ENCODE assay signal across 10 cellular contexts in genomic region chr3:69763976-69764851, GRCh38. TPM values are rescaled to one million over a fixed set of nuclear protein-coding genes. Genes with fewer than 3 reads are reported as not detected.
DNase-seq lines count a peak whose midpoint lies in the region; ATAC-seq and TF ChIP-seq lines count a peak whose summit lies in the region.
"Had no signal": no experiment of that assay in that cellular context is flagged by ENCODE, and none has a peak within 500 bp of the region (broad histone marks: within the 10 kb centered on the region; RNA-seq: fewer than 3 reads in every experiment).

No MANE protein-coding gene starts in this region.

- H3K56ac ChIP-seq in IMR-90 (ENCODE audit: extremely low read depth, insufficient read depth, low read length): no peak overlapping the region

- TF ChIP-seq CTCF in GM13976 (IDR thresholded peaks at IDR 0.05; ENCODE audit: borderline replicate concordance, control extremely low read depth, extremely low read depth, insufficient read depth, missing control alignments): no peak
- no peak for TF ChIP-seq CTCF in IMR-90 (conservative IDR thresholded peaks at IDR 0.05; ENCODE audit: low read depth, low read length)
- no peak for TF ChIP-seq CTCF in coronary artery (IDR thresholded peaks at IDR 0.05)

- H3K9me3 ChIP-seq in IMR-90 (ENCODE audit: control insufficient read depth, insufficient read depth, low read length) (no peaks in the 10 kb centered on the region), GM23248 (ENCODE audit: low read depth) (no peaks in the 10 kb centered on the region)

- TF ChIP-seq RAD21 in IMR-90 (IDR thresholded peaks at IDR 0.05; ENCODE audit: low read length): no peak

- peak overlapping the region; percentile 95; the same call in 2 of the 3 replicates for H2BK15ac ChIP-seq in IMR-90 (ENCODE audit: low read depth, low read length)

- H2BK120ac ChIP-seq in IMR-90 (ENCODE audit: low read depth, low read length): peak overlapping the region; percentile 88

- H3F3A ChIP-seq in GM23248 (ENCODE audit: insufficient read depth): peaks cover 22% of the 10 kb centered on the region

- H3K9me2 ChIP-seq in GM23248 (ENCODE audit: insufficient read depth): no peaks in the 10 kb centered on the region

- CTCF ChIA-PET in IMR-90 (lab: Yijun Ruan, JAX): no interaction called here

- H3K79me1 ChIP-seq in IMR-90 (ENCODE audit: low read depth in 1 of 2, low read length in 2 of 2): peaks cover 32 to 59% of the 10 kb centered on the region in 2 experiments

- H3K27ac ChIP-seq in IMR-90 (ENCODE audit: insufficient read depth, low read length) (no peak overlapping the region), coronary artery (peak overlapping the region; percentile 10 to 38), GM23248 (no peak overlapping the region)

- peak overlapping the region; percentile 88 for H2BK5ac ChIP-seq in IMR-90 (ENCODE audit: low read depth, low read length, poor library complexity, severe bottlenecking)

- no peak overlapping the region for H2AFZ ChIP-seq in IMR-90 (replicated peaks; ENCODE audit: low read length, poor library complexity)
- no peak overlapping the region for H2AFZ ChIP-seq in GM23248

- peak overlapping the region; percentile 67 to 71 for H4K8ac ChIP-seq in IMR-90 (ENCODE audit: low read depth in 2 of 2, low read length in 2 of 2)

- in situ Hi-C loops in GM13976 (cut with MboI; ENCODE audit: low sequenced_read_pairs, unreplicated experiment): no loop called here
- in situ Hi-C loops in IMR-90 (cut with MboI; ENCODE audit: low sequenced_read_pairs): no loop called here
- in situ Hi-C loops in GM23248 (cut with MboI): no loop called here

- peak overlapping the region; percentile 59; the same call in 1 of the 2 replicates for H3K23ac ChIP-seq in IMR-90 (ENCODE audit: low read depth, low read length)

- H2AK5ac ChIP-seq in IMR-90 (ENCODE audit: low read depth, low read length): no peak overlapping the region

- H3K36me3 ChIP-seq in IMR-90 (ENCODE audit: control insufficient read depth, insufficient read depth, low read length) (no peaks in the 10 kb centered on the region), GM23248 (ENCODE audit: low read depth) (no peaks in the 10 kb centered on the region)

- H3K4ac ChIP-seq in IMR-90 (ENCODE audit: low read depth, low read length): peak overlapping the region; percentile 69; the same call in 1 of the 2 replicates

- POLR2A ChIA-PET in IMR-90 (lab: Charles Lee; ENCODE audit: unreplicated experiment): no interaction called here

- ATAC-seq in IMR-90 (ENCODE audit: low read depth): no peak
- ATAC-seq in HG03175 (IDR thresholded peaks at IDR 0.05; ENCODE audit: unreplicated experiment): no peak
- ATAC-seq: stimulated activated naive CD8-positive, alpha-beta T cell treated with anti-CD3 and anti-CD28 coated beads, Interleukin-15, Interleukin-2, amounts not matched to agents 100 U/mL and 50 U/mL, for 24 hours had no signal

- H3K9me1 ChIP-seq in IMR-90 (ENCODE audit: insufficient read depth, low read length): peaks cover 17% of the 10 kb centered on the region

- dilution Hi-C loops in IMR-90 (cut with HindIII; ENCODE audit: low sequenced_read_pairs, unreplicated experiment): no loop called here

- TF ChIP-seq POLR2A in IMR-90 (IDR thresholded peaks at IDR 0.05; ENCODE audit: low read depth, low read length): no peak

- DNase-seq in GM13976 (ENCODE audit: low spot score) (peak; percentile 10), IMR-90 (no peak), coronary artery (ENCODE audit: low spot score) (no peak), pons (ENCODE audit: low spot score) (peak; percentile 41), GM23248 (no peak), NCI-H2227 (lab: John Stamatoyannopoulos, UW; ENCODE audit: unreplicated experiment) (no peak), NCI-H226 (no peak)
- DNase-seq: COR-L47; stimulated activated naive CD8-positive, alpha-beta T cell treated with anti-CD3 and anti-CD28 coated beads, Interleukin-15, Interleukin-2, amounts not matched to agents 100 U/mL and 50 U/mL, for 24 hours had no signal

- no TSS peak for BruUV-seq in IMR-90 (replicated peaks; lab: Mats Ljungman, UMichigan)

- peak overlapping the region; percentile 71 for H4K91ac ChIP-seq in IMR-90 (ENCODE audit: insufficient read depth, low read depth, low read length)

- no peak overlapping the region; the same call in 1 of the 2 replicates for H3K4me2 ChIP-seq in IMR-90 (ENCODE audit: low read depth, low read length)
- no peak overlapping the region for H3K4me2 ChIP-seq in GM23248 (ENCODE audit: unreplicated experiment)

- H3K4me1 ChIP-seq in IMR-90 (ENCODE audit: control insufficient read depth, insufficient read depth, low read length) (peaks cover 24% of the 10 kb centered on the region), GM23248 (ENCODE audit: insufficient read depth) (peaks cover 22% of the 10 kb centered on the region)

- peak overlapping the region; percentile 38 for H2BK20ac ChIP-seq in IMR-90 (ENCODE audit: low read depth, low read length)

- H4K5ac ChIP-seq in IMR-90 (ENCODE audit: low read depth, low read length): peak overlapping the region; percentile 87; the same call in 1 of the 2 replicates

- no peak overlapping the region for H2AK9ac ChIP-seq in IMR-90 (replicated peaks; ENCODE audit: low read depth, low read length, poor library complexity)

- no peak overlapping the region; the same call in 1 of the 2 replicates for H3K9ac ChIP-seq in IMR-90 (ENCODE audit: low read depth, low read length)
- no peak overlapping the region for H3K9ac ChIP-seq in GM23248

- intact Hi-C loops in IMR-90 (cut with micrococcal nuclease): loop anchor here (2.0 kb wide), 1 partner anchor 15 kb away; no protein-coding TSS in a partner anchor

- H3K18ac ChIP-seq in IMR-90 (ENCODE audit: low read depth, low read length): peak overlapping the region; percentile 53; the same call in 1 of the 2 replicates

- H4K20me1 ChIP-seq in IMR-90 (ENCODE audit: insufficient read depth, low read length) (no peaks in the 10 kb centered on the region), GM23248 (ENCODE audit: insufficient read depth) (no peaks in the 10 kb centered on the region)

- no peaks in the 10 kb centered on the region for H3K79me2 ChIP-seq in GM23248 (ENCODE audit: insufficient read depth)

- WGBS in IMR-90 (ENCODE audit: extremely low coverage in 2 of 2, insufficient read length in 1 of 2), 2 experiments: 100% methylated on average over 1 of the region's 5 CpGs; no CpG with 5 or more reads in 1 of the 2 experiments
- 92 to 94% methylated on average over 5 of the region's 5 CpGs for WGBS in GM23248 (ENCODE audit: low coverage in 1 of 2, low lambda C conversion rate in 2 of 2, missing lambda C conversion rate in 2 of 2), 2 experiments

- H3K27me3 ChIP-seq in IMR-90 (ENCODE audit: control insufficient read depth, insufficient read depth, low read length): no peaks in the 10 kb centered on the region
- peaks cover 22% of the 10 kb centered on the region for H3K27me3 ChIP-seq in GM23248 (replicated peaks; ENCODE audit: insufficient read depth)

- peak overlapping the region; percentile 26 for H3K14ac ChIP-seq in IMR-90 (replicated peaks; ENCODE audit: low read depth, low read length)

- H3K4me3 ChIP-seq in IMR-90 (ENCODE audit: insufficient read depth, low read depth, low read length): no peak overlapping the region
- no peak overlapping the region for H3K4me3 ChIP-seq in coronary artery
- no peak overlapping the region for H3K4me3 ChIP-seq in GM23248

TF ChIP-seq in IMR-90, 13 proteins besides CTCF, POLR2A, EP300 and RAD21:
- TF ChIP-seq RFX5 (IDR thresholded peaks at IDR 0.05; ENCODE audit: low read depth, low read length): no peak
- TF ChIP-seq MAFK (IDR thresholded peaks at IDR 0.05; ENCODE audit: low read depth, low read length): peak; percentile 25; the same call in 1 of the 2 replicates
TF ChIP-seq in IMR-90: peak in this region for 1.

RNA-seq across cellular contexts. Expression of gene MITF, which starts 24.9 kb away (rescaled TPM):
- 13.3 and 16.7 TPM in 2 replicates for total RNA-seq in IMR-90 (2012; rRNA removed)
- 5.4 and 6.5 TPM in 2 replicates for polyA plus RNA-seq in IMR-90 (2012; rRNA removed)
- 4.0 and 4.8 TPM in 2 replicates for polyA plus RNA-seq in IMR-90 (2012; cell fraction: cytosol; rRNA removed)
- 5.3 and 10.2 TPM in 2 replicates for polyA plus RNA-seq in IMR-90 (2012; cell fraction: nucleus; rRNA removed; ENCODE audit: low replicate concordance)
- total RNA-seq in GM23248 (2014; rRNA removed; shearing (Covaris generic)): 0.38 and 0.86 TPM in 2 replicates
- polyA plus RNA-seq in GM23248 (2016; fragmentation: Nextera tagmentation; extraction: Ambion mirVana): 2.0 and 2.1 TPM in 2 replicates

Comparison
In these comparisons a context has a peak if more than half of its experiments do, and no peak if none do; other contexts are left out.
1. DNase-seq: peak in GM13976 (single experiment) and pons (single experiment); none in IMR-90 (single experiment), coronary artery (single experiment), GM23248 (single experiment), NCI-H2227 (single experiment) and NCI-H226 (single experiment).
2. H3K27ac ChIP-seq: peak in coronary artery (2 of 2); none in IMR-90 (single experiment) and GM23248 (single experiment).